ENCODE assay signal across 8 cellular contexts in genomic region chr22:17085277-17086091, GRCh38. TPM values are rescaled to one million over a fixed set of nuclear protein-coding genes. Genes with fewer than 3 reads are reported as not detected.
DNase-seq lines count a peak whose midpoint lies in the region; ATAC-seq, FAIRE-seq and TF ChIP-seq lines count a peak whose summit lies in the region.

No MANE protein-coding gene starts in this region.

- no peaks in the 10 kb centered on the region for H3K36me3 Mint-ChIP-seq in activated naive CD4-positive, alpha-beta T cell treated with anti-CD3 and anti-CD28 coated beads, Interleukin-2, amount 50 U/mL, for 24 hours

- H3K27me3 Mint-ChIP-seq in activated naive CD4-positive, alpha-beta T cell treated with anti-CD3 and anti-CD28 coated beads, Interleukin-2, amount 50 U/mL, for 24 hours = no peaks in the 10 kb centered on the region

- H3K9me3 Mint-ChIP-seq in activated naive CD4-positive, alpha-beta T cell treated with anti-CD3 and anti-CD28 coated beads, Interleukin-2, amount 50 U/mL, for 24 hours = no peaks in the 10 kb centered on the region

- H3K27me3 ChIP-seq in HUES64 (ENCODE audit: insufficient read depth, low read length) (peaks cover 43% of the 10 kb centered on the region), iPS DF 6.9 (ENCODE audit: control insufficient read depth, insufficient read depth, low read length) (peaks cover 2% of the 10 kb centered on the region; the same call in 1 of the 2 replicates), small intestine (ENCODE audit: control insufficient read depth in 2 of 2, insufficient read depth in 2 of 2, low read length in 2 of 2) (no peaks in the 10 kb centered on the region)

- H3K4me3 Mint-ChIP-seq in activated naive CD4-positive, alpha-beta T cell treated with anti-CD3 and anti-CD28 coated beads, Interleukin-2, amount 50 U/mL, for 24 hours = peak overlapping the region; percentile 92

- H3K4me1 ChIP-seq in HUES64 (ENCODE audit: insufficient read depth, low read length) (peaks cover 5% of the 10 kb centered on the region; the same call in 1 of the 2 replicates), iPS DF 6.9 (ENCODE audit: control insufficient read depth, insufficient read depth, low read length) (no peaks in the 10 kb centered on the region), small intestine (ENCODE audit: control insufficient read depth in 2 of 2, insufficient read depth in 1 of 2, low read depth in 1 of 2, low read length in 1 of 2) (peaks cover 3 to 6% of the 10 kb centered on the region in 2 donors)

- DNase-seq in iPS DF 6.9 (ENCODE audit: low read depth, low spot score) (no peak), small intestine (peak; percentile 38), GM12891 (ENCODE audit: insufficient read length, low spot score) (no peak), NCI-H226 (no peak)

- peak overlapping the region; percentile 64 for H3K9ac ChIP-seq in HUES64 (ENCODE audit: low read depth, low read length)

- H3K27ac ChIP-seq in HUES64 (ENCODE audit: low read depth, low read length) (no peak overlapping the region), iPS DF 6.9 (ENCODE audit: low read length) (no peak overlapping the region), small intestine (ENCODE audit: low read depth in 1 of 2, low read length in 1 of 2) (peak overlapping the region; percentile 91 to 96)

- H3K36me3 ChIP-seq in HUES64 (ENCODE audit: insufficient read depth, low read length) (no peaks in the 10 kb centered on the region), iPS DF 6.9 (ENCODE audit: control insufficient read depth, insufficient read depth, low read length) (no peaks in the 10 kb centered on the region), small intestine (ENCODE audit: control insufficient read depth in 2 of 2, insufficient read depth in 2 of 2, low read length in 2 of 2) (no peaks in the 10 kb centered on the region)

- 3% methylated on average over 88 of the region's 88 CpGs for WGBS in HUES64
- no CpG with 5 or more reads among the region's 88 CpGs for WGBS in iPS DF 6.9 (ENCODE audit: insufficient coverage, insufficient read length)
- WGBS in small intestine, 3 donors = 3 to 13% (median 10%) methylated on average over 65 to 88 of the region's 88 CpGs

- peak; percentile 25 for ATAC-seq in GM19023 (IDR thresholded peaks at IDR 0.05; ENCODE audit: unreplicated experiment)
- ATAC-seq in GM21423 (IDR thresholded peaks at IDR 0.05; ENCODE audit: unreplicated experiment) = no peak

- no peaks in the 10 kb centered on the region for H3K9me3 ChIP-seq in HUES64 (ENCODE audit: insufficient read depth, low read depth, low read length)
- no peaks in the 10 kb centered on the region for H3K9me3 ChIP-seq in iPS DF 6.9 (ENCODE audit: control insufficient read depth, insufficient read depth, low read length)
- H3K9me3 ChIP-seq in small intestine (ENCODE audit: control insufficient read depth, low read depth) = no peaks in the 10 kb centered on the region

- TF ChIP-seq POLR2A in GM12891 (IDR thresholded peaks at IDR 0.05; ENCODE audit: low read depth, low read length) = no peak

- FAIRE-seq in small intestine (lab: Jason Lieb, UNC) (no peak), GM12891 (lab: Jason Lieb, UNC) (no peak)

- peak overlapping the region; percentile 96 for H3K27ac Mint-ChIP-seq in activated naive CD4-positive, alpha-beta T cell treated with anti-CD3 and anti-CD28 coated beads, Interleukin-2, amount 50 U/mL, for 24 hours

- peaks cover 54% of the 10 kb centered on the region for H3K4me1 Mint-ChIP-seq in activated naive CD4-positive, alpha-beta T cell treated with anti-CD3 and anti-CD28 coated beads, Interleukin-2, amount 50 U/mL, for 24 hours

- H3K4me3 ChIP-seq in HUES64 (ENCODE audit: low read length) (peak overlapping the region; percentile 91), iPS DF 6.9 (ENCODE audit: low read length) (peak overlapping the region; percentile 70), small intestine (ENCODE audit: low read depth in 1 of 2, low read length in 2 of 2) (peak overlapping the region; percentile 68 to 98)

TF ChIP-seq in GM12891, 5 proteins besides CTCF, POLR2A, EP300 and RAD21:
- TF ChIP-seq SPI1 (IDR thresholded peaks at IDR 0.05; ENCODE audit: low read depth, low read length) (no peak), POLR2AphosphoS5 (IDR thresholded peaks at IDR 0.05; ENCODE audit: low read depth, low read length) (no peak), PAX5 (IDR thresholded peaks at IDR 0.05; ENCODE audit: insufficient read depth, low read length, severe bottlenecking) (no peak), POU2F2 (IDR thresholded peaks at IDR 0.05; ENCODE audit: low read depth, low read length) (no peak), TAF1 (IDR thresholded peaks at IDR 0.05; ENCODE audit: low read depth, low read length) (no peak)

RNA-seq across cellular contexts. Expression of gene IL17RA, which starts 0.7 kb away (rescaled TPM):
- polyA plus RNA-seq in HUES64 (2013, experiment 1 of 2) = 4.4 TPM
- polyA plus RNA-seq in HUES64 (2013, experiment 2 of 2) = 3.6 TPM
- polyA plus RNA-seq in small intestine = 1 to 10 TPM; 3.8 to 7.6 (median 4.1) TPM
- polyA plus RNA-seq in GM12891 (2012; ENCODE audit: low read depth, missing spikeins) = 2.3 TPM

RNA-seq across cellular contexts. Expression of gene TMEM121B, which starts 35.7 kb away (rescaled TPM):
- polyA plus RNA-seq in HUES64 (2013, experiment 1 of 2) = 3.9 TPM
- polyA plus RNA-seq in HUES64 (2013, experiment 2 of 2) = 4.1 TPM
- polyA plus RNA-seq in small intestine = under 1 TPM in 2 of 3 donors, not detected in 1; 0.28 to 0.45 TPM
- 0.08 TPM for polyA plus RNA-seq in GM12891 (2012; ENCODE audit: low read depth, missing spikeins)

Comparison
In these comparisons a context has a peak if more than half of its experiments do, and no peak if none do; other contexts are left out.
1. H3K27ac ChIP-seq: peak in small intestine (2 of 2); none in HUES64 (single experiment) and iPS DF 6.9 (single experiment).
2. Peak in every context shown above with its lines, with median percentiles within 50 percentile points of each other: H3K4me3 ChIP-seq.